8 cellular contexts compared by ENCODE assay signal in genomic region chr15:34795267-34796081, GRCh38. TPM values are rescaled to one million over a fixed set of nuclear protein-coding genes. Genes with fewer than 3 reads are reported as not detected.
A peak's percentile ranks its signal among the peaks of the same experiment; 100 is the strongest.
DNase-seq lines count a peak whose midpoint lies in the region; ATAC-seq and TF ChIP-seq lines count a peak whose summit lies in the region.

TSS of gene ACTC1 (minus strand) at chr15:34795549. CDS start at chr15:34794808, 741 bp downstream.

- intact Hi-C loops in mammary epithelial cell (cut with micrococcal nuclease), result loop anchor here (10.0 kb wide), 1 partner anchor 59 kb away; no protein-coding TSS in a partner anchor

- H3K27ac ChIP-seq in mammary epithelial cell (ENCODE audit: insufficient read depth, low read depth, low read length) (no peak within 1 kb of the TSS), suprapubic skin (no peak within 1 kb of the TSS)

- BruUV-seq in mammary epithelial cell (replicated peaks; lab: Mats Ljungman, UMichigan), result no TSS peak

- no peaks in the 10 kb centered on the region for H3K79me2 ChIP-seq in mammary epithelial cell (ENCODE audit: insufficient read depth, low read length)

- WGBS in mammary epithelial cell (ENCODE audit: low coverage, missing lambda C conversion rate), result 32% methylated on average over 7 of the region's 44 CpGs
- WGBS in suprapubic skin, result 3% methylated on average over 36 of the region's 44 CpGs

- no peaks in the 10 kb centered on the region for H4K20me1 ChIP-seq in mammary epithelial cell (ENCODE audit: insufficient read depth, low read length)

- H3K4me3 ChIP-seq in mammary epithelial cell (replicated peaks in 1 of 3; ENCODE audit: insufficient read depth in 1 of 3, low read depth in 2 of 3, low read length in 3 of 3) (peak within 1 kb of the TSS in 1 of 3 experiments; percentile 32), suprapubic skin (peak within 1 kb of the TSS; percentile 26)

- ATAC-seq in GM21447 (IDR thresholded peaks at IDR 0.05; ENCODE audit: unreplicated experiment) (no peak), HG03196 (IDR thresholded peaks at IDR 0.05; ENCODE audit: unreplicated experiment) (no peak)

- dilution Hi-C loops in mammary epithelial cell (cut with HindIII; ENCODE audit: low sequenced_read_pairs), result no loop called here

- peak within 1 kb of the TSS; percentile 24 for H2AFZ ChIP-seq in mammary epithelial cell (ENCODE audit: low read depth, low read length)

- DNase-seq in HuH-7.5 (ENCODE audit: low spot score), result peak; percentile 29
- DNase-seq in mammary epithelial cell, result peak; percentile 50
- peak; percentile 94 for DNase-seq in islet precursor cell
- no peak for DNase-seq in suprapubic skin (ENCODE audit: low spot score in 2 of 2)
- no peak for DNase-seq in NCI-H2081 treated with DMSO at 0.1 percent for 48 hours (lab: John Stamatoyannopoulos, UW)
- DNase-seq in stimulated activated naive CD4-positive, alpha-beta T cell treated with Interleukin-2 at 50 U/mL for 16 hours (lab: John Stamatoyannopoulos, UW), result no peak

- H3K36me3 ChIP-seq in mammary epithelial cell (ENCODE audit: insufficient read depth, low read length), result no peaks in the 10 kb centered on the region
- H3K36me3 ChIP-seq in suprapubic skin, result no peaks in the 10 kb centered on the region

- CTCF ChIA-PET in mammary epithelial cell (lab: Charles Lee; ENCODE audit: low non-redundant PET), result no interaction called here

- no peak within 1 kb of the TSS for H3K9ac ChIP-seq in mammary epithelial cell (ENCODE audit: insufficient read depth, low read length)

- TF ChIP-seq EP300 in suprapubic skin (IDR thresholded peaks at IDR 0.05), result no peak

- peaks cover 13% of the 10 kb centered on the region for H3K27me3 ChIP-seq in mammary epithelial cell (ENCODE audit: insufficient read depth, low read length)
- peaks cover 67% of the 10 kb centered on the region for H3K27me3 ChIP-seq in suprapubic skin

- no peak for TF ChIP-seq POLR2A in suprapubic skin (IDR thresholded peaks at IDR 0.05)

- no peaks in the 10 kb centered on the region for H3K9me3 ChIP-seq in mammary epithelial cell (replicated peaks; ENCODE audit: insufficient read depth, low read length)
- H3K9me3 ChIP-seq in suprapubic skin, result no peaks in the 10 kb centered on the region

- in situ Hi-C loops in mammary epithelial cell (cut with MboI; ENCODE audit: low sequenced_read_pairs in 2 of 2), result no loop called here

- H3K4me1 ChIP-seq in mammary epithelial cell (ENCODE audit: insufficient read depth, low read length) (peaks cover 7% of the 10 kb centered on the region), suprapubic skin (peaks cover 7% of the 10 kb centered on the region)

- peak within 1 kb of the TSS; percentile 73 for H3K4me2 ChIP-seq in mammary epithelial cell (ENCODE audit: insufficient read depth, low read depth, low read length)

- TF ChIP-seq CTCF in mammary epithelial cell (conservative IDR thresholded peaks at IDR 0.05 in 1 of 2, IDR thresholded peaks at IDR 0.05 in 1 of 2; ENCODE audit: extremely low read depth in 1 of 2, insufficient read depth in 1 of 2, low read depth in 1 of 2, low read length in 2 of 2) (peak in 1 of 2 donors; percentile 11), suprapubic skin (IDR thresholded peaks at IDR 0.05) (no peak)

RNA-seq across cellular contexts. Expression of gene ACTC1, which starts in this region (rescaled TPM):
- total RNA-seq in mammary epithelial cell (not detected), suprapubic skin (1 to 10 TPM in 2 of 4 donors, under 1 TPM in 2; 0.51 to 1.4 (median 0.85) TPM)
- polyA plus RNA-seq in mammary epithelial cell, result 0.16 TPM
- polyA minus RNA-seq in mammary epithelial cell, result not detected

Comparison
In these comparisons a context has a peak if more than half of its experiments do, and no peak if none do; other contexts are left out.
1. Peak in DNase-seq and H3K4me2 ChIP-seq in mammary epithelial cell; RNA of the gene not detected or under 1 TPM.
2. DNase-seq: peak in HuH-7.5 (single experiment) and islet precursor cell (single experiment); none in suprapubic skin (0 of 2), NCI-H2081 treated with DMSO at 0.1 percent for 48 hours (single experiment) and stimulated activated naive CD4-positive, alpha-beta T cell treated with Interleukin-2 at 50 U/mL for 16 hours (single experiment).